ENCODE assay signal across 18 cellular contexts in the genomic region with DNA sequence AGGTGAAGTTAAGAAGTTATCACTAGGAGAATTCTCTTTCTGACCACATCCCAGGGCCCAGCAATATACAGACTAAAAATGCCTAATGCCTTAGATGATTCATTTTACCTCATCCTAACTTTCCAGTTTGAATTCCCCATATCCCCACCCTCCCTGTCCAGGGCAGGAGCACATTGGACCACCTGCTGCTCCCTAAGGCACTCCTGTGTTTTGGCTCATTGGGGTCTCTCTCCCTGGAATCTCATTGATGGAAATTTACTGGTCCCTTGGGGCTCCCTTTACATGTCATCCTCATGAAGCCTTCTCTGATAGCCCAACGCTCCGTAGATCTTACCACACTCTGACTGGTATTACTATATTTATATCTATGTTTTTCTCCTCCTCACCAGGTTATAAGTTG. TPM values are rescaled to one million over a fixed set of nuclear protein-coding genes. Genes with fewer than 3 reads are reported as not detected.
DNase-seq lines count a peak whose midpoint lies in the region; ATAC-seq lines count a peak whose summit lies in the region.
"Had no signal": no experiment of that assay in that cellular context is flagged by ENCODE, and none has a peak within 500 bp of the region (broad histone marks: within the 10 kb centered on the region; RNA-seq: fewer than 3 reads in every experiment).

No MANE protein-coding gene starts in this region.

- H2AFZ ChIP-seq in neuronal stem cell (ENCODE audit: low read length): no peak overlapping the region
- H2AFZ ChIP-seq: neural progenitor cell had no signal

- H3K79me1 ChIP-seq in neuronal stem cell (ENCODE audit: low read depth, low read length): no peaks in the 10 kb centered on the region

- no peak overlapping the region for H3K4me2 ChIP-seq in neuronal stem cell (ENCODE audit: insufficient read depth, low read length, poor library complexity, severe bottlenecking)
- H3K4me2 ChIP-seq: neural progenitor cell had no signal

- peaks cover 68% of the 10 kb centered on the region for H3K4me1 Mint-ChIP-seq in activated naive CD4-positive, alpha-beta T cell treated with anti-CD3 and anti-CD28 coated beads, Interleukin-2, amount 10 ng/mL, durations not matched to agents 7 days and 5 days
- peaks cover 52 to 80% (median 71%) of the 10 kb centered on the region in 3 donors for H3K4me1 Mint-ChIP-seq in T-cell
- peaks cover 57% of the 10 kb centered on the region for H3K4me1 Mint-ChIP-seq in activated naive CD8-positive, alpha-beta T cell (ENCODE audit: low read depth)
- H3K4me1 Mint-ChIP-seq in stimulated activated naive B cell treated with anti-CD40 and anti-IgM and Interleukin-4, amounts not matched to agents 10 μg/mL and 1 μg/mL and 100 μg/mL, for 72 hours: peaks cover 49 to 76% of the 10 kb centered on the region in 2 donors

- ATAC-seq in T-cell (replicated peaks in 1 of 4): no peak
- no peak for ATAC-seq in stimulated activated naive B cell treated with anti-CD40 and anti-IgM and Interleukin-4, amounts not matched to agents 10 μg/mL and 1 μg/mL and 100 μg/mL, for 72 hours (replicated peaks)
- ATAC-seq: gastrocnemius medialis, left cardiac atrium had no signal

- H3K14ac ChIP-seq in neuronal stem cell (ENCODE audit: low read length): no peak overlapping the region

- H2AK5ac ChIP-seq in neuronal stem cell (ENCODE audit: low read depth, low read length): no peak overlapping the region

- H3K9me3 ChIP-seq in neuronal stem cell (replicated peaks in 1 of 2; ENCODE audit: control insufficient read depth in 2 of 2, insufficient read depth in 1 of 2, low read depth in 1 of 2, low read length in 2 of 2): no peaks in the 10 kb centered on the region
- H3K9me3 ChIP-seq: gastrocnemius medialis had no signal

- H3K27me3 Mint-ChIP-seq in activated naive CD4-positive, alpha-beta T cell treated with anti-CD3 and anti-CD28 coated beads, Interleukin-2, amount 10 ng/mL, durations not matched to agents 7 days and 5 days: no peaks in the 10 kb centered on the region
- H3K27me3 Mint-ChIP-seq in T-cell: no peaks in the 10 kb centered on the region
- H3K27me3 Mint-ChIP-seq in activated naive CD8-positive, alpha-beta T cell: no peaks in the 10 kb centered on the region
- H3K27me3 Mint-ChIP-seq in stimulated activated naive B cell treated with anti-CD40 and anti-IgM and Interleukin-4, amounts not matched to agents 10 μg/mL and 1 μg/mL and 100 μg/mL, for 72 hours: no peaks in the 10 kb centered on the region

- WGBS in neuronal stem cell (ENCODE audit: extremely low coverage in 2 of 2, insufficient read length in 2 of 2, insufficient replicate concordance in 1 of 2), 2 donors: no CpG with 5 or more reads among the region's 2 CpGs

- peaks cover 0 to 2% (median 0%) of the 10 kb centered on the region in 3 experiments for H3K27me3 ChIP-seq in neuronal stem cell (ENCODE audit: control insufficient read depth in 3 of 3, insufficient read depth in 3 of 3, low read depth in 1 of 3, low read length in 3 of 3)
- H3K27me3 ChIP-seq: gastrocnemius medialis, neural progenitor cell had no signal

- H3K4me3 Mint-ChIP-seq in activated naive CD4-positive, alpha-beta T cell treated with anti-CD3 and anti-CD28 coated beads, Interleukin-2, amount 10 ng/mL, durations not matched to agents 7 days and 5 days: peak overlapping the region; percentile 81
- H3K4me3 Mint-ChIP-seq in T-cell: peak overlapping the region; percentile 66 to 83 (median 71)
- peak overlapping the region; percentile 98 for H3K4me3 Mint-ChIP-seq in activated naive CD8-positive, alpha-beta T cell
- H3K4me3 Mint-ChIP-seq in stimulated activated naive B cell treated with anti-CD40 and anti-IgM and Interleukin-4, amounts not matched to agents 10 μg/mL and 1 μg/mL and 100 μg/mL, for 72 hours: peak overlapping the region; percentile 49 to 81
- H3K4me3 Mint-ChIP-seq: dendritic cell treated with granulocyte-macrophage colony-stimulating factor and Interleukin-4, amounts not matched to agents 40 ng/mL and 50 ng/mL, for 4 days; neural progenitor cell had no signal

- no peak overlapping the region for H2BK120ac ChIP-seq in neuronal stem cell (ENCODE audit: low read depth, low read length)

- DNase-seq in activated naive CD4-positive, alpha-beta T cell treated with anti-CD3 and anti-CD28 coated beads, Interleukin-2, amount 10 ng/mL, durations not matched to agents 7 days and 5 days: no peak
- DNase-seq in activated naive CD4-positive, alpha-beta T cell treated with Interleukin-2 at 50 U/mL for 16 hours: no peak
- DNase-seq in T-cell (no peak), neuronal stem cell (ENCODE audit: low spot score) (no peak), germinal center (ENCODE audit: low spot score) (no peak), pons (ENCODE audit: low spot score) (no peak)
- DNase-seq in stimulated activated naive B cell treated with anti-CD40 and anti-IgM and Interleukin-4, amounts not matched to agents 10 μg/mL and 1 μg/mL and 100 μg/mL, for 72 hours: no peak
- DNase-seq: brain microvascular endothelial cell, gastrocnemius medialis, left cardiac atrium, NCI-H1417, NCI-H69, T-helper 9 cell had no signal

- no peak overlapping the region for H3K4ac ChIP-seq in neuronal stem cell (ENCODE audit: low read length)

- H3K18ac ChIP-seq in neuronal stem cell (ENCODE audit: low read length): no peak overlapping the region

- peaks cover 0 to 5% of the 10 kb centered on the region in 2 donors for H3K4me1 ChIP-seq in neuronal stem cell (ENCODE audit: control insufficient read depth in 2 of 2, insufficient read depth in 1 of 2, low read depth in 1 of 2, low read length in 2 of 2)
- H3K4me1 ChIP-seq: neural progenitor cell had no signal

- POLR2A ChIA-PET in T-cell (lab: Charles Lee): no interaction called here

- no peak overlapping the region for H2BK12ac ChIP-seq in neuronal stem cell (ENCODE audit: low read length)

- no peak overlapping the region for H4K91ac ChIP-seq in neuronal stem cell (ENCODE audit: low read depth, low read length, poor library complexity)

- H3K36me3 ChIP-seq in neuronal stem cell (replicated peaks in 1 of 2; ENCODE audit: control insufficient read depth in 2 of 2, insufficient read depth in 2 of 2, low read length in 2 of 2): no peaks in the 10 kb centered on the region
- H3K36me3 ChIP-seq: brain microvascular endothelial cell, gastrocnemius medialis, neural progenitor cell had no signal

- H4K8ac ChIP-seq in neuronal stem cell (ENCODE audit: low read depth, low read length): no peak overlapping the region

- peaks cover under 1% of the 10 kb centered on the region for H3K9me3 Mint-ChIP-seq in activated naive CD4-positive, alpha-beta T cell treated with anti-CD3 and anti-CD28 coated beads, Interleukin-2, amount 10 ng/mL, durations not matched to agents 7 days and 5 days
- H3K9me3 Mint-ChIP-seq in T-cell: no peaks in the 10 kb centered on the region
- no peaks in the 10 kb centered on the region for H3K9me3 Mint-ChIP-seq in activated naive CD8-positive, alpha-beta T cell (ENCODE audit: low read depth)
- no peaks in the 10 kb centered on the region for H3K9me3 Mint-ChIP-seq in stimulated activated naive B cell treated with anti-CD40 and anti-IgM and Interleukin-4, amounts not matched to agents 10 μg/mL and 1 μg/mL and 100 μg/mL, for 72 hours
- H3K9me3 Mint-ChIP-seq: dendritic cell treated with granulocyte-macrophage colony-stimulating factor and Interleukin-4, amounts not matched to agents 40 ng/mL and 50 ng/mL, for 4 days had no signal

- no peak overlapping the region for H3K9ac ChIP-seq in neuronal stem cell (ENCODE audit: low read depth, low read length, poor library complexity)
- H3K9ac ChIP-seq: neural progenitor cell had no signal

- H3K36me3 Mint-ChIP-seq in activated naive CD4-positive, alpha-beta T cell treated with anti-CD3 and anti-CD28 coated beads, Interleukin-2, amount 10 ng/mL, durations not matched to agents 7 days and 5 days: peaks cover 57% of the 10 kb centered on the region
- peaks cover 13% of the 10 kb centered on the region for H3K36me3 Mint-ChIP-seq in T-cell
- peaks cover 40% of the 10 kb centered on the region for H3K36me3 Mint-ChIP-seq in activated naive CD8-positive, alpha-beta T cell
- peaks cover 3 to 21% of the 10 kb centered on the region in 2 donors for H3K36me3 Mint-ChIP-seq in stimulated activated naive B cell treated with anti-CD40 and anti-IgM and Interleukin-4, amounts not matched to agents 10 μg/mL and 1 μg/mL and 100 μg/mL, for 72 hours
- H3K36me3 Mint-ChIP-seq: neural progenitor cell had no signal

- peak overlapping the region; percentile 76 for H3K27ac Mint-ChIP-seq in activated naive CD4-positive, alpha-beta T cell treated with anti-CD3 and anti-CD28 coated beads, Interleukin-2, amount 10 ng/mL, durations not matched to agents 7 days and 5 days
- peak overlapping the region; percentile 74 to 77 for H3K27ac Mint-ChIP-seq in T-cell
- peak overlapping the region; percentile 99 for H3K27ac Mint-ChIP-seq in activated naive CD8-positive, alpha-beta T cell
- peak overlapping the region; percentile 88 for H3K27ac Mint-ChIP-seq in stimulated activated naive B cell treated with anti-CD40 and anti-IgM and Interleukin-4, amounts not matched to agents 10 μg/mL and 1 μg/mL and 100 μg/mL, for 72 hours
- H3K27ac Mint-ChIP-seq: dendritic cell treated with granulocyte-macrophage colony-stimulating factor and Interleukin-4, amounts not matched to agents 40 ng/mL and 50 ng/mL, for 4 days; neural progenitor cell had no signal

- H3K4me3 ChIP-seq in neuronal stem cell (ENCODE audit: low read length in 2 of 2): no peak overlapping the region
- H3K4me3 ChIP-seq: gastrocnemius medialis, neural progenitor cell had no signal

- no peak overlapping the region for H2BK5ac ChIP-seq in neuronal stem cell (ENCODE audit: low read length)

- no peak overlapping the region for H3K27ac ChIP-seq in neuronal stem cell (replicated peaks; ENCODE audit: low read length)
- H3K27ac ChIP-seq: brain microvascular endothelial cell, gastrocnemius medialis, neural progenitor cell had no signal

- CTCF ChIA-PET in activated naive CD4-positive, alpha-beta T cell treated with anti-CD3 and anti-CD28 coated beads, Interleukin-2, amount 10 ng/mL, durations not matched to agents 7 days and 5 days (lab: Charles Lee): no interaction called here
- CTCF ChIA-PET in T-cell (lab: Charles Lee): no interaction called here

- H3K23ac ChIP-seq in neuronal stem cell (ENCODE audit: low read depth, low read length, poor library complexity): no peak overlapping the region

- H2BK15ac ChIP-seq in neuronal stem cell (ENCODE audit: low read length): no peak overlapping the region

RNA-seq across cellular contexts. Expression of a gene that starts 2.7 kb away (rescaled TPM):
- 10 to 100 TPM; 19.9 to 40.4 (median 28.1) TPM for total RNA-seq in T-cell
- not detected for polyA plus RNA-seq in neuronal stem cell (2013, experiment 1 of 2)
- polyA plus RNA-seq in neuronal stem cell (2013, experiment 2 of 2): not detected
- total RNA-seq: Daoy, epithelial cell of proximal tubule had no signal

RNA-seq across cellular contexts. Expression of a gene that starts 29.3 kb away (rescaled TPM):
- 100 to 1,000 TPM; 119 to 148 (median 127) TPM for total RNA-seq in T-cell
- polyA plus RNA-seq in neuronal stem cell (2013, experiment 1 of 2): 75.9 TPM
- 76.3 TPM for polyA plus RNA-seq in neuronal stem cell (2013, experiment 2 of 2)
